27 cellular contexts compared by ENCODE assay signal in genomic region chr2:193843675-193844074, GRCh38.
"Had no signal": no experiment of that assay in that cellular context is flagged by ENCODE, and none has a peak within 500 bp of the region (broad histone marks: within the 10 kb centered on the region; RNA-seq: fewer than 3 reads in every experiment).

No MANE protein-coding gene starts in this region.

- H3K9me3 Mint-ChIP-seq: activated T-cell treated with anti-CD3 and anti-CD28 coated beads, Interleukin-2, amount 50 U/mL, for 24 hours; activated T-helper 2 cell treated with anti-CD3 and anti-CD28 coated beads, Interferon-gamma antibody, Interleukin-2, Interleukin-4, amounts not matched to agents 10 μg/mL and 5 μg/mL and 100 μg/mL, durations not matched to agents 14 hours and 24 hours and 36 hours had no signal

- H3K27ac Mint-ChIP-seq: activated naive CD8-positive, alpha-beta T cell; activated T-cell treated with anti-CD3 and anti-CD28 coated beads, Interleukin-2, amount 50 U/mL, for 24 hours; activated T-helper 2 cell treated with anti-CD3 and anti-CD28 coated beads, Interferon-gamma antibody, Interleukin-2, Interleukin-4, amounts not matched to agents 10 μg/mL and 5 μg/mL and 100 μg/mL, durations not matched to agents 14 hours and 24 hours and 36 hours; natural killer cell had no signal

- ATAC-seq: esophagus mucosa; left ventricle myocardium superior; natural killer cell; stimulated activated naive CD8-positive, alpha-beta T cell treated with anti-CD3 and anti-CD28 coated beads, Interleukin-15, Interleukin-2, amounts not matched to agents 100 U/mL and 50 U/mL, for 24 hours had no signal

- H3K36me3 ChIP-seq: adrenal gland, ascending aorta, brain microvascular endothelial cell, prostate gland, right atrium auricular region, spleen, upper lobe of left lung had no signal

- H3K4me3 Mint-ChIP-seq: activated naive CD8-positive, alpha-beta T cell; activated T-cell treated with anti-CD3 and anti-CD28 coated beads, Interleukin-2, amount 50 U/mL, for 24 hours; natural killer cell had no signal

- H3K4me1 ChIP-seq: adrenal gland, ascending aorta, prostate gland, right atrium auricular region, spleen, upper lobe of left lung had no signal

- H3K27ac ChIP-seq: adrenal gland, ascending aorta, brain microvascular endothelial cell, prostate gland, right atrium auricular region, spleen, upper lobe of left lung had no signal

- H3K9me3 ChIP-seq: adrenal gland, ascending aorta, prostate gland, right atrium auricular region, spleen, upper lobe of left lung had no signal

- H3K4me1 Mint-ChIP-seq: natural killer cell had no signal

- DNase-seq: activated CD4-positive, alpha-beta T cell treated with anti-CD3 and anti-CD28 coated beads for 1 hour; activated CD4-positive, alpha-beta T cell treated with anti-CD3 and anti-CD28 coated beads, Interleukin-2, amount 50 U/mL, for 4 hours; activated CD8-positive, alpha-beta memory T cell treated with anti-CD3 and anti-CD28 coated beads for 24 hours; activated CD8-positive, alpha-beta memory T cell treated with anti-CD3 and anti-CD28 coated beads, Interleukin-2, amount 50 U/mL, for 4 hours; activated naive CD4-positive, alpha-beta T cell; activated T-cell treated with anti-CD3 and anti-CD28 coated beads, Interleukin-2, amount 50 U/mL, for 24 hours; adrenal gland; brain microvascular endothelial cell; caudate nucleus; effector memory CD4-positive, alpha-beta T cell; glutamatergic neuron; hippocampal formation; left ventricle myocardium superior; midbrain; natural killer cell; spleen; stimulated activated CD4-positive, alpha-beta T cell treated with anti-CD3 and anti-CD28 coated beads, Interleukin-4, amount 100 ng/mL, for 1 hour; stimulated activated naive CD8-positive, alpha-beta T cell treated with anti-CD3 and anti-CD28 coated beads, Interleukin-15, Interleukin-2, amounts not matched to agents 100 U/mL and 50 U/mL, for 24 hours; T-helper 9 cell; upper lobe of left lung had no signal

- FAIRE-seq: frontal cortex had no signal

- H3K4me3 ChIP-seq: adrenal gland, ascending aorta, prostate gland, right atrium auricular region, spleen, upper lobe of left lung had no signal

- H3K27me3 ChIP-seq: adrenal gland, ascending aorta, brain microvascular endothelial cell, right atrium auricular region, spleen, upper lobe of left lung had no signal

- H3K27me3 Mint-ChIP-seq: activated naive CD8-positive, alpha-beta T cell; activated T-cell treated with anti-CD3 and anti-CD28 coated beads, Interleukin-2, amount 50 U/mL, for 24 hours had no signal

- H3K36me3 Mint-ChIP-seq: activated naive CD8-positive, alpha-beta T cell; natural killer cell had no signal
